ENCODE assay signal across 1 cellular context in the genomic region with DNA sequence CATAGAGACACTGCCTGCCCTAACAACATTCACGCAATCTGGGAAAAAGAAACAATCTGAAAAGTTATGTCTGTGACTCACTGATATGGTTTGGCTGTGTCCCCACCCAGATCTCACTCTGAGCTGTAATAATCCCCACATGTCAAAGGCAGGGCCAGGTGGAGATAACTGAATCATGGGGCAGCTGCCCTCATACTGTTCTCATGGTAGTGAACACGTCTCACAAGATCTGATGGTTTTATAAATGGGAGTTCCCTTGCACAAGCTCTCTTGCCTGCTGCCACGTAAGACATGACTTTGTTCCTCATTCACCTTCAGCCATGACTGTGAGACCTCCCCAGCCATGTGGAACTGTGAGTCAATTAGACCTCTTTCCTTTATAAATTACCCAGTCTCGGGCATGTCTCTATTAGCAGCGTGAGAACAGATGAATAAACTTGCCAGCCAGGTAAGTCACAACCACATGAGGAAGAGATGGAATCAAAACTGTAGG.
TF ChIP-seq lines count a peak whose summit lies in the region.

No MANE protein-coding gene starts in this region.

TF ChIP-seq in GM12878, 131 proteins besides CTCF, POLR2A, EP300 and RAD21 (continued from another document):
- TF ChIP-seq RCOR1 (conservative IDR thresholded peaks at IDR 0.05; ENCODE audit: low read depth, low read length) (no peak), ESRRA (IDR thresholded peaks at IDR 0.05; ENCODE audit: low read length) (0 out of 2 replicates have a peak, but pooled peaks have one; percentile 36), GATAD2B (conservative IDR thresholded peaks at IDR 0.05; ENCODE audit: low read depth) (0 out of 2 replicates have a peak, but pooled peaks have one; percentile 45), TBL1XR1 (IDR thresholded peaks at IDR 0.05; ENCODE audit: low read depth, low read length) (no peak), NFYA (IDR thresholded peaks at IDR 0.05; ENCODE audit: borderline replicate concordance, low read depth, low read length) (no peak), BMI1 (IDR thresholded peaks at IDR 0.05; ENCODE audit: borderline replicate concordance) (no peak), EZH2 (IDR thresholded peaks at IDR 0.05; ENCODE audit: borderline replicate concordance, control insufficient read depth, low read depth, low read length) (no peak), KAT2A (conservative IDR thresholded peaks at IDR 0.05; ENCODE audit: control insufficient read depth, low read depth, low read length) (no peak), YBX1 (IDR thresholded peaks at IDR 0.05) (no peak), MTA2 (IDR thresholded peaks at IDR 0.05; ENCODE audit: low read depth) (peak; percentile 79), NFIC (IDR thresholded peaks at IDR 0.05; ENCODE audit: low read depth, low read length) (peak; percentile 56), CHD1 (IDR thresholded peaks at IDR 0.05; ENCODE audit: low read depth, low read length) (no peak), TCF3 (IDR thresholded peaks at IDR 0.05; ENCODE audit: borderline replicate concordance, insufficient read depth, low read depth, low read length) (0 out of 2 replicates have a peak, but pooled peaks have one; percentile 8), TARDBP (IDR thresholded peaks at IDR 0.05; ENCODE audit: borderline replicate concordance) (no peak), SRF (IDR thresholded peaks at IDR 0.05; ENCODE audit: low read depth in 2 of 2, low read length in 2 of 2) (no peak), POLR2AphosphoS2 (IDR thresholded peaks at IDR 0.05; ENCODE audit: low read depth, low read length) (no peak), KDM1A (IDR thresholded peaks at IDR 0.05; ENCODE audit: borderline replicate concordance) (no peak), ATF3 (IDR thresholded peaks at IDR 0.05; ENCODE audit: borderline replicate concordance, extremely low read depth, low read depth, low read length) (no peak)
- TF ChIP-seq, protein P1, sequence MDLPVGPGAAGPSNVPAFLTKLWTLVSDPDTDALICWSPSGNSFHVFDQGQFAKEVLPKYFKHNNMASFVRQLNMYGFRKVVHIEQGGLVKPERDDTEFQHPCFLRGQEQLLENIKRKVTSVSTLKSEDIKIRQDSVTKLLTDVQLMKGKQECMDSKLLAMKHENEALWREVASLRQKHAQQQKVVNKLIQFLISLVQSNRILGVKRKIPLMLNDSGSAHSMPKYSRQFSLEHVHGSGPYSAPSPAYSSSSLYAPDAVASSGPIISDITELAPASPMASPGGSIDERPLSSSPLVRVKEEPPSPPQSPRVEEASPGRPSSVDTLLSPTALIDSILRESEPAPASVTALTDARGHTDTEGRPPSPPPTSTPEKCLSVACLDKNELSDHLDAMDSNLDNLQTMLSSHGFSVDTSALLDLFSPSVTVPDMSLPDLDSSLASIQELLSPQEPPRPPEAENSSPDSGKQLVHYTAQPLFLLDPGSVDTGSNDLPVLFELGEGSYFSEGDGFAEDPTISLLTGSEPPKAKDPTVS (IDR thresholded peaks at IDR 0.05; ENCODE audit: low read depth, low read length), result no peak
TF ChIP-seq in GM12878: peak in this region for 29.
